In the genomic region with DNA sequence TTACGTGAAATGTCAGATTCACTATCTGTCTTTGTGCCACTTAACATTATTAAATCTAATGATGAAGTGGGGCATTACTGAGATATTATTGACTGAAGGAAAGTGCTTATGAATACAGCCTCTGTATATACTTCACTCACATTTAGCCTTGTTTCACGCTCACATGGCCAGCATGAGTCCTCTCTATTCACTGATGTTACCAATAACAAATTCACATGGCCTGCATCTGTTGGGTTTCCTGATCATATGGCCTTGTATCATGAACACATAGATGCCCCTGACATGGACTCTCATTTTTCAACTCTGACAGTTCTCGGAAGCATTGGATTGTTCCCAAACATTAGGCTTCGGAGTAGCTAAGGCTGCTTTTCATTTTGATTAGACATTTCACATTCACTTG, we compare ENCODE assay signal across 25 cellular contexts.
"Had no signal": no experiment of that assay in that cellular context is flagged by ENCODE, and none has a peak within 500 bp of the region (broad histone marks: within the 10 kb centered on the region; RNA-seq: fewer than 3 reads in every experiment).

No MANE protein-coding gene starts in this region.

- H3K9me2 ChIP-seq: SK-N-SH had no signal

- H3K27me3 ChIP-seq: adrenal gland, MG63 had no signal

- ATAC-seq: activated T-helper 17 cell treated with anti-CD3 and anti-CD28 coated beads, Interleukin-2, amount 50 U/mL, for 72 hours had no signal

- H3K9ac ChIP-seq: SK-N-SH had no signal

- DNase-seq: activated CD4-positive, alpha-beta memory T cell treated with anti-CD3 and anti-CD28 coated beads for 36 hours; activated CD4-positive, alpha-beta T cell treated with anti-CD3 and anti-CD28 coated beads for 48 hours; activated CD8-positive, alpha-beta memory T cell treated with anti-CD3 and anti-CD28 coated beads, Interleukin-2, amount 50 U/mL, for 48 hours; activated gamma-delta T cell treated with Interleukin-2 at 50 U/mL for 16 hours; activated naive CD4-positive, alpha-beta T cell treated with anti-CD3 and anti-CD28 coated beads, Interleukin-2, amount 50 U/mL, for 16 hours; activated naive CD8-positive, alpha-beta T cell treated with anti-CD3 and anti-CD28 coated beads, Interleukin-2, amount 10 ng/mL, durations not matched to agents 7 days and 5 days; activated T-cell treated with anti-CD3 and anti-CD28 coated beads, Interleukin-2, amount 50 U/mL, for 24 hours; adrenal gland; anterior cingulate cortex; MG63; MV-4-11; NCI-H1092 treated with DMSO at 0.1 percent for 48 hours; NCI-H1417 treated with DMSO at 0.1 percent for 48 hours; NCI-H1694; NCI-H2029; NCI-H2107; NCI-H2171 treated with DMSO at 0.1 percent for 48 hours; NCI-H226; NCI-H526; NCI-H82; SIG-M5; SK-N-SH; T-helper 1 cell had no signal

- H3K4me2 ChIP-seq: SK-N-SH had no signal

- H3K4me3 Mint-ChIP-seq: activated CD4-positive, alpha-beta memory T cell treated with anti-CD3 and anti-CD28 coated beads for 36 hours; activated naive CD8-positive, alpha-beta T cell treated with anti-CD3 and anti-CD28 coated beads, Interleukin-2, amount 10 ng/mL, durations not matched to agents 7 days and 5 days; activated T-cell treated with anti-CD3 and anti-CD28 coated beads, Interleukin-2, amount 50 U/mL, for 24 hours; activated T-helper 17 cell treated with anti-CD3 and anti-CD28 coated beads, Interleukin-2, amount 50 U/mL, for 72 hours had no signal

- H3K36me3 ChIP-seq: adrenal gland, MG63 had no signal

- H3K27ac ChIP-seq: adrenal gland, VCaP had no signal

- H3K9me3 Mint-ChIP-seq: activated CD4-positive, alpha-beta memory T cell treated with anti-CD3 and anti-CD28 coated beads for 36 hours; activated naive CD8-positive, alpha-beta T cell treated with anti-CD3 and anti-CD28 coated beads, Interleukin-2, amount 10 ng/mL, durations not matched to agents 7 days and 5 days; activated T-cell treated with anti-CD3 and anti-CD28 coated beads, Interleukin-2, amount 50 U/mL, for 24 hours; activated T-helper 17 cell treated with anti-CD3 and anti-CD28 coated beads, Interleukin-2, amount 50 U/mL, for 72 hours had no signal

- H3K27ac Mint-ChIP-seq: activated CD4-positive, alpha-beta memory T cell treated with anti-CD3 and anti-CD28 coated beads for 36 hours; activated naive CD8-positive, alpha-beta T cell treated with anti-CD3 and anti-CD28 coated beads, Interleukin-2, amount 10 ng/mL, durations not matched to agents 7 days and 5 days; activated T-cell treated with anti-CD3 and anti-CD28 coated beads, Interleukin-2, amount 50 U/mL, for 24 hours had no signal

- H3K27me3 Mint-ChIP-seq: activated CD4-positive, alpha-beta memory T cell treated with anti-CD3 and anti-CD28 coated beads for 36 hours; activated naive CD8-positive, alpha-beta T cell treated with anti-CD3 and anti-CD28 coated beads, Interleukin-2, amount 10 ng/mL, durations not matched to agents 7 days and 5 days; activated T-cell treated with anti-CD3 and anti-CD28 coated beads, Interleukin-2, amount 50 U/mL, for 24 hours; activated T-helper 17 cell treated with anti-CD3 and anti-CD28 coated beads, Interleukin-2, amount 50 U/mL, for 72 hours had no signal

- H3K4me3 ChIP-seq: adrenal gland, MG63 had no signal

- H3K9me3 ChIP-seq: adrenal gland, MG63, SK-N-SH had no signal
